25 cellular contexts compared by ENCODE assay signal in genomic region chr19:11942008-11942842, GRCh38.
"Had no signal": no experiment of that assay in that cellular context is flagged by ENCODE, and none has a peak within 500 bp of the region (broad histone marks: within the 10 kb centered on the region; RNA-seq: fewer than 3 reads in every experiment).

No MANE protein-coding gene starts in this region.

- H3K4me3 Mint-ChIP-seq: dendritic cell treated with granulocyte-macrophage colony-stimulating factor and Interleukin-4, amounts not matched to agents 40 ng/mL and 50 ng/mL, for 4 days; effector memory CD8-positive, alpha-beta T cell; nephron; stimulated activated naive CD8-positive, alpha-beta T cell treated with anti-CD3 and anti-CD28 coated beads, Interleukin-15, Interleukin-2, amounts not matched to agents 100 ng/mL and 50 ng/mL, for 24 hours had no signal

- H3K27ac ChIP-seq: foreskin keratinocyte, hepatocyte, left ventricle myocardium inferior, pancreas, testis, tibial nerve, upper lobe of right lung, vagina had no signal

- H2AFZ ChIP-seq: hepatocyte had no signal

- H3K27ac Mint-ChIP-seq: dendritic cell treated with granulocyte-macrophage colony-stimulating factor and Interleukin-4, amounts not matched to agents 40 ng/mL and 50 ng/mL, for 4 days; effector memory CD8-positive, alpha-beta T cell; nephron; progenitor cell of endocrine pancreas; stimulated activated naive CD8-positive, alpha-beta T cell treated with anti-CD3 and anti-CD28 coated beads, Interleukin-15, Interleukin-2, amounts not matched to agents 100 ng/mL and 50 ng/mL, for 24 hours had no signal

- DNase-seq: effector memory CD8-positive, alpha-beta T cell; foreskin keratinocyte; head of caudate nucleus; left cardiac atrium; left ventricle myocardium inferior; mesenchymal stem cell; midbrain; naive B cell; occipital lobe; pancreas; right cardiac atrium; stimulated activated CD4-positive, alpha-beta T cell treated with anti-CD3 and anti-CD28 coated beads, Interleukin-2, amount 100 ng/mL, for 48 hours; testis; upper lobe of right lung had no signal

- H3K9me3 ChIP-seq: testis had no signal

- H3K4me3 ChIP-seq: hepatocyte, left ventricle myocardium inferior, lung, pancreas, smooth muscle cell, testis, tibial nerve, upper lobe of right lung had no signal

- H3K27me3 ChIP-seq: foreskin keratinocyte, hepatocyte, pancreas, testis, tibial nerve, upper lobe of right lung, vagina had no signal

- H3K4me1 Mint-ChIP-seq: nephron had no signal

- ATAC-seq: effector memory CD8-positive, alpha-beta T cell; foreskin keratinocyte; left cardiac atrium; pancreas; right cardiac atrium; upper lobe of right lung had no signal

- H3K4me2 ChIP-seq: hepatocyte, smooth muscle cell had no signal

- H3K27me3 Mint-ChIP-seq: dendritic cell treated with granulocyte-macrophage colony-stimulating factor and Interleukin-4, amounts not matched to agents 40 ng/mL and 50 ng/mL, for 4 days; effector memory CD8-positive, alpha-beta T cell; naive B cell; progenitor cell of endocrine pancreas; stimulated activated naive CD8-positive, alpha-beta T cell treated with anti-CD3 and anti-CD28 coated beads, Interleukin-15, Interleukin-2, amounts not matched to agents 100 ng/mL and 50 ng/mL, for 24 hours had no signal

- H3K4me1 ChIP-seq: foreskin keratinocyte, left ventricle myocardium inferior, pancreas, testis, tibial nerve, upper lobe of right lung, vagina had no signal

- FAIRE-seq: endothelial cell of umbilical vein, kidney, pancreas had no signal
